ENCODE assay signal across 8 cellular contexts in genomic region chr3:49028298-49028672, GRCh38. TPM values are rescaled to one million over a fixed set of nuclear protein-coding genes. Genes with fewer than 3 reads are reported as not detected.
A peak's percentile ranks its signal among the peaks of the same experiment; 100 is the strongest.
DNase-seq lines count a peak whose midpoint lies in the region; ATAC-seq, FAIRE-seq and TF ChIP-seq lines count a peak whose summit lies in the region.

No MANE protein-coding gene starts in this region.

- peaks cover 54% of the 10 kb centered on the region for H3K4me1 Mint-ChIP-seq in activated naive CD8-positive, alpha-beta T cell treated with anti-CD3 and anti-CD28 coated beads for 36 hours

- H3K4me3 ChIP-seq in keratinocyte (ENCODE audit: control insufficient read depth in 2 of 3, extremely low read depth in 1 of 3, insufficient read depth in 2 of 3, low read depth in 1 of 3, low read length in 3 of 3) = peak overlapping the region; percentile 57 to 94 (median 83)
- peak overlapping the region; percentile 75 for H3K4me3 ChIP-seq in suprapubic skin

- dilution Hi-C loops in keratinocyte (cut with MboI; ENCODE audit: extremely low pct_ligation_motif_present, low sequenced_read_pairs) = no loop called here

- peaks cover 52% of the 10 kb centered on the region for H3K79me2 ChIP-seq in keratinocyte (ENCODE audit: control insufficient read depth, insufficient read depth, low read length)

- H3K9me3 ChIP-seq in keratinocyte (ENCODE audit: control insufficient read depth, low read depth, low read length) (no peaks in the 10 kb centered on the region), suprapubic skin (no peaks in the 10 kb centered on the region)

- H2AFZ ChIP-seq in keratinocyte (ENCODE audit: control insufficient read depth, low read length) = no peak overlapping the region

- H3K4me1 ChIP-seq in keratinocyte (ENCODE audit: control insufficient read depth, extremely low read depth, insufficient read depth, low read length) = peaks cover 22% of the 10 kb centered on the region
- H3K4me1 ChIP-seq in suprapubic skin = peaks cover 40% of the 10 kb centered on the region

- H3K27ac Mint-ChIP-seq in activated naive CD8-positive, alpha-beta T cell treated with anti-CD3 and anti-CD28 coated beads for 36 hours = peak overlapping the region; percentile 99

- DNase-seq in activated CD8-positive, alpha-beta memory T cell treated with anti-CD3 and anti-CD28 coated beads, Interleukin-2, amount 50 U/mL, for 48 hours = peak; percentile 63
- DNase-seq in activated CD8-positive, alpha-beta memory T cell treated with anti-CD3 and anti-CD28 coated beads for 24 hours = no peak
- DNase-seq in activated naive CD8-positive, alpha-beta T cell treated with anti-CD3 and anti-CD28 coated beads for 36 hours = no peak
- no peak for DNase-seq in keratinocyte (ENCODE audit: low read depth, low spot score)
- no peak for DNase-seq in suprapubic skin (ENCODE audit: low spot score in 2 of 2)
- no peak for DNase-seq in DMS153 (lab: John Stamatoyannopoulos, UW)
- no peak for DNase-seq in stimulated activated CD4-positive, alpha-beta T cell treated with anti-CD3 and anti-CD28 coated beads, Interleukin-1b, Interleukin-23, amount 100 ng/mL, for 48 hours

- peaks cover 55% of the 10 kb centered on the region for H3K36me3 Mint-ChIP-seq in activated naive CD8-positive, alpha-beta T cell treated with anti-CD3 and anti-CD28 coated beads for 36 hours

- H3K4me3 Mint-ChIP-seq in activated naive CD8-positive, alpha-beta T cell treated with anti-CD3 and anti-CD28 coated beads for 36 hours = peak overlapping the region; percentile 97

- H3K4me2 ChIP-seq in keratinocyte (ENCODE audit: control insufficient read depth, extremely low read depth, insufficient read depth, low read depth, low read length) = peak overlapping the region; percentile 85

- TF ChIP-seq EP300 in suprapubic skin (IDR thresholded peaks at IDR 0.05) = no peak

- H3K27me3 Mint-ChIP-seq in activated naive CD8-positive, alpha-beta T cell treated with anti-CD3 and anti-CD28 coated beads for 36 hours = no peaks in the 10 kb centered on the region

- no peak for TF ChIP-seq CTCF in keratinocyte (optimal IDR thresholded peaks at IDR 0.05 in 1 of 3, IDR thresholded peaks at IDR 0.05 in 1 of 3, conservative IDR thresholded peaks at IDR 0.05 in 1 of 3; ENCODE audit: extremely low read depth in 1 of 3, insufficient read depth in 2 of 3, low read length in 3 of 3)
- TF ChIP-seq CTCF in suprapubic skin (IDR thresholded peaks at IDR 0.05) = no peak

- no peaks in the 10 kb centered on the region for H3K9me3 Mint-ChIP-seq in activated naive CD8-positive, alpha-beta T cell treated with anti-CD3 and anti-CD28 coated beads for 36 hours

- H3K9ac ChIP-seq in keratinocyte (ENCODE audit: control insufficient read depth, extremely low read depth, insufficient read depth, low read length) = peak overlapping the region; percentile 93

- H3K27ac ChIP-seq in keratinocyte (ENCODE audit: control insufficient read depth, insufficient read depth, low read length) = peak overlapping the region; percentile 81
- peak overlapping the region; percentile 89 for H3K27ac ChIP-seq in suprapubic skin

- peaks cover 4% of the 10 kb centered on the region for H4K20me1 ChIP-seq in keratinocyte (ENCODE audit: control insufficient read depth, extremely low read depth, insufficient read depth, low read length)

- H3K27me3 ChIP-seq in keratinocyte (ENCODE audit: control insufficient read depth, extremely low read depth, insufficient read depth, low read length) (no peaks in the 10 kb centered on the region), suprapubic skin (no peaks in the 10 kb centered on the region)

- TF ChIP-seq POLR2A in suprapubic skin (IDR thresholded peaks at IDR 0.05) = no peak

- no peak for FAIRE-seq in keratinocyte (lab: Jason Lieb, UNC)

- peaks cover 3% of the 10 kb centered on the region for H3K9me1 ChIP-seq in keratinocyte (ENCODE audit: control insufficient read depth, extremely low read depth, insufficient read depth, low read length)

- no peak for ATAC-seq in GM19452 (IDR thresholded peaks at IDR 0.05; ENCODE audit: unreplicated experiment)

- H3K36me3 ChIP-seq in keratinocyte (ENCODE audit: control insufficient read depth in 2 of 2, extremely low read depth in 1 of 2, insufficient read depth in 2 of 2, low read length in 2 of 2) = peaks cover 45 to 66% of the 10 kb centered on the region in 2 experiments
- peaks cover 73% of the 10 kb centered on the region for H3K36me3 ChIP-seq in suprapubic skin

- WGBS in suprapubic skin = 84% methylated on average over 4 of the region's 4 CpGs

RNA-seq across cellular contexts. Expression of gene IMPDH2, which starts 0.9 kb away (rescaled TPM):
- 100 to 1,000 TPM; 532 to 549 TPM for total RNA-seq in activated naive CD8-positive, alpha-beta T cell treated with anti-CD3 and anti-CD28 coated beads for 36 hours
- 199 to 221 TPM (median 210 TPM) in 3 replicates for polyA plus RNA-seq in keratinocyte
- polyA plus RNA-seq in keratinocyte (2011; ENCODE audit: low read depth) = 255 TPM
- 147 and 165 TPM in 2 replicates for polyA plus RNA-seq in keratinocyte (2011; cell fraction: cytosol; rRNA removed)
- polyA plus RNA-seq in keratinocyte (2011; cell fraction: nucleus; rRNA removed) = 194 and 201 TPM in 2 replicates
- polyA plus RNA-seq in keratinocyte (2012; ENCODE audit: low replicate concordance) = 177 and 251 TPM in 2 replicates
- 146 to 450 TPM (median 412 TPM) in 3 replicates for polyA minus RNA-seq in keratinocyte
- 294 TPM for polyA minus RNA-seq in keratinocyte (2011; cell fraction: cytosol; rRNA and poly(A)+ RNA removed)
- 89.9 and 104 TPM in 2 replicates for polyA minus RNA-seq in keratinocyte (2011; cell fraction: nucleus; rRNA and poly(A)+ RNA removed)
- total RNA-seq in suprapubic skin = 100 to 1,000 TPM; 184 to 355 (median 229) TPM

RNA-seq across cellular contexts. Expression of gene NDUFAF3, which starts 6.4 kb away (rescaled TPM):
- total RNA-seq in activated naive CD8-positive, alpha-beta T cell treated with anti-CD3 and anti-CD28 coated beads for 36 hours = 10 to 100 TPM; 82.0 to 82.5 TPM
- polyA plus RNA-seq in keratinocyte = 38.3 to 70.1 TPM (median 44.8 TPM) in 3 replicates
- polyA plus RNA-seq in keratinocyte (2011; ENCODE audit: low read depth) = 4.1 TPM
- polyA plus RNA-seq in keratinocyte (2011; cell fraction: cytosol; rRNA removed) = 28.0 and 57.0 TPM in 2 replicates
- 12.7 and 19.8 TPM in 2 replicates for polyA plus RNA-seq in keratinocyte (2011; cell fraction: nucleus; rRNA removed)
- 44.0 and 109 TPM in 2 replicates for polyA plus RNA-seq in keratinocyte (2012; ENCODE audit: low replicate concordance)
- 26.2 to 69.4 TPM (median 48.3 TPM) in 3 replicates for polyA minus RNA-seq in keratinocyte
- 92.1 TPM for polyA minus RNA-seq in keratinocyte (2011; cell fraction: cytosol; rRNA and poly(A)+ RNA removed)
- 15.6 and 19.4 TPM in 2 replicates for polyA minus RNA-seq in keratinocyte (2011; cell fraction: nucleus; rRNA and poly(A)+ RNA removed)
- 100 to 1,000 TPM in 1 of 4 donors, 10 to 100 TPM in 3; 45.0 to 104 (median 63.1) TPM for total RNA-seq in suprapubic skin

RNA-seq across cellular contexts. Expression of gene DALRD3, which starts 9.9 kb away (rescaled TPM):
- total RNA-seq in activated naive CD8-positive, alpha-beta T cell treated with anti-CD3 and anti-CD28 coated beads for 36 hours = 10 to 100 TPM; 22.3 to 24.7 TPM
- 33.7 to 41.1 TPM (median 37.8 TPM) in 3 replicates for polyA plus RNA-seq in keratinocyte
- 3.5 TPM for polyA plus RNA-seq in keratinocyte (2011; ENCODE audit: low read depth)
- polyA plus RNA-seq in keratinocyte (2011; cell fraction: cytosol; rRNA removed) = 31.3 and 40.4 TPM in 2 replicates
- polyA plus RNA-seq in keratinocyte (2011; cell fraction: nucleus; rRNA removed) = 60.2 and 67.6 TPM in 2 replicates
- 21.7 and 23.7 TPM in 2 replicates for polyA plus RNA-seq in keratinocyte (2012; ENCODE audit: low replicate concordance)
- polyA minus RNA-seq in keratinocyte = 45.5 to 64.0 TPM (median 55.2 TPM) in 3 replicates
- polyA minus RNA-seq in keratinocyte (2011; cell fraction: cytosol; rRNA and poly(A)+ RNA removed) = 30.5 TPM
- 13.6 and 14.7 TPM in 2 replicates for polyA minus RNA-seq in keratinocyte (2011; cell fraction: nucleus; rRNA and poly(A)+ RNA removed)
- total RNA-seq in suprapubic skin = 10 to 100 TPM; 44.3 to 55.4 (median 50.7) TPM

RNA-seq across cellular contexts. Expression of gene WDR6, which starts 21.1 kb away (rescaled TPM):
- 100 to 1,000 TPM; 135 to 140 TPM for total RNA-seq in activated naive CD8-positive, alpha-beta T cell treated with anti-CD3 and anti-CD28 coated beads for 36 hours
- polyA plus RNA-seq in keratinocyte = 61.5 to 90.9 TPM (median 77.4 TPM) in 3 replicates
- polyA plus RNA-seq in keratinocyte (2011; ENCODE audit: low read depth) = 16.0 TPM
- polyA plus RNA-seq in keratinocyte (2011; cell fraction: cytosol; rRNA removed) = 27.0 and 50.3 TPM in 2 replicates
- 234 and 261 TPM in 2 replicates for polyA plus RNA-seq in keratinocyte (2011; cell fraction: nucleus; rRNA removed)
- 42.1 and 80.2 TPM in 2 replicates for polyA plus RNA-seq in keratinocyte (2012; ENCODE audit: low replicate concordance)
- polyA minus RNA-seq in keratinocyte = 123 to 316 TPM (median 125 TPM) in 3 replicates
- polyA minus RNA-seq in keratinocyte (2011; cell fraction: cytosol; rRNA and poly(A)+ RNA removed) = 73.7 TPM
- polyA minus RNA-seq in keratinocyte (2011; cell fraction: nucleus; rRNA and poly(A)+ RNA removed) = 82.5 and 93.1 TPM in 2 replicates
- 100 to 1,000 TPM in 1 of 4 donors, 10 to 100 TPM in 3; 49.1 to 105 (median 55.5) TPM for total RNA-seq in suprapubic skin

RNA-seq across cellular contexts. Expression of gene P4HTM, which starts 38.2 kb away (rescaled TPM):
- 10 to 100 TPM; 20.7 TPM for total RNA-seq in activated naive CD8-positive, alpha-beta T cell treated with anti-CD3 and anti-CD28 coated beads for 36 hours
- 0.93 to 1.1 TPM (median 0.99 TPM) in 3 replicates for polyA plus RNA-seq in keratinocyte
- polyA plus RNA-seq in keratinocyte (2011; ENCODE audit: low read depth) = 5.1 TPM
- 0.27 and 0.32 TPM in 2 replicates for polyA plus RNA-seq in keratinocyte (2011; cell fraction: cytosol; rRNA removed)
- 3.8 and 3.9 TPM in 2 replicates for polyA plus RNA-seq in keratinocyte (2011; cell fraction: nucleus; rRNA removed)
- polyA plus RNA-seq in keratinocyte (2012; ENCODE audit: low replicate concordance) = 0.76 and 3.6 TPM in 2 replicates
- polyA minus RNA-seq in keratinocyte = 1.3 to 2.1 TPM (median 1.6 TPM) in 3 replicates
- polyA minus RNA-seq in keratinocyte (2011; cell fraction: cytosol; rRNA and poly(A)+ RNA removed) = 5.4 TPM
- 2.9 and 3.1 TPM in 2 replicates for polyA minus RNA-seq in keratinocyte (2011; cell fraction: nucleus; rRNA and poly(A)+ RNA removed)
- total RNA-seq in suprapubic skin = 10 to 100 TPM; 18.5 to 57.2 (median 27.9) TPM
